Comparison of ENCODE assay signal across 8 cellular contexts in genomic region chr13:21458816-21459701, GRCh38. TPM values are rescaled to one million over a fixed set of nuclear protein-coding genes. Genes with fewer than 3 reads are reported as not detected.
A peak's percentile ranks its signal among the peaks of the same experiment; 100 is the strongest.
DNase-seq lines count a peak whose midpoint lies in the region; ATAC-seq and TF ChIP-seq lines count a peak whose summit lies in the region.

TSS of gene ZDHHC20 (minus strand) at chr13:21459303. CDS start at chr13:21459171, 132 bp downstream.

- peak within 1 kb of the TSS; percentile 84 for H3K27ac Mint-ChIP-seq in HFFc6
- H3K27ac Mint-ChIP-seq in T-helper 17 cell: peak within 1 kb of the TSS; percentile 82

- H3K4me1 ChIP-seq in left ventricle myocardium inferior: peaks cover 28% of the 10 kb centered on the region
- H3K4me1 ChIP-seq in psoas muscle: peaks cover 10% of the 10 kb centered on the region
- no peaks in the 10 kb centered on the region for H3K4me1 ChIP-seq in urinary bladder (ENCODE audit: insufficient read depth)

- H3K4me3 Mint-ChIP-seq in HFFc6 (peak within 1 kb of the TSS; percentile 97), T-helper 17 cell (peak within 1 kb of the TSS; percentile 90)

- TF ChIP-seq CTCF in GM12864 (IDR thresholded peaks at IDR 0.05; ENCODE audit: low read depth, low read length, missing control alignments): no peak
- no peak for TF ChIP-seq CTCF in HFFc6 (IDR thresholded peaks at IDR 0.05)
- TF ChIP-seq CTCF in left ventricle myocardium inferior (IDR thresholded peaks at IDR 0.05; ENCODE audit: borderline replicate concordance): no peak
- TF ChIP-seq CTCF in psoas muscle (IDR thresholded peaks at IDR 0.05): no peak

- ATAC-seq in T-helper 17 cell (peak; percentile 92), psoas muscle (peak; percentile 96 to 98 (median 98))

- H3K27ac ChIP-seq in left ventricle myocardium inferior (replicated peaks): peak within 1 kb of the TSS; percentile 95
- H3K27ac ChIP-seq in psoas muscle: peak within 1 kb of the TSS; percentile 91
- H3K27ac ChIP-seq in urinary bladder (ENCODE audit: low read depth): peak within 1 kb of the TSS; percentile 86

- H3K9me3 ChIP-seq in T-helper 17 cell (ENCODE audit: control insufficient read depth, low read length, poor library complexity, severe bottlenecking) (no peaks in the 10 kb centered on the region), left ventricle myocardium inferior (replicated peaks) (no peaks in the 10 kb centered on the region), psoas muscle (no peaks in the 10 kb centered on the region)

- H3K9me3 Mint-ChIP-seq in HFFc6: no peaks in the 10 kb centered on the region

- DNase-seq in GM12864 (ENCODE audit: low read depth) (no peak), HFFc6 (peak; percentile 69), NCI-H1092 (lab: John Stamatoyannopoulos, UW) (peak; percentile 77), T-helper 17 cell (peak; percentile 91 to 94 (median 93)), amygdala (lab: John Stamatoyannopoulos, UW) (peak; percentile 35 to 98 (median 84)), left ventricle myocardium inferior (peak; percentile 92), psoas muscle (peak; percentile 89 to 95)

- intact Hi-C loops in left ventricle myocardium inferior (cut with micrococcal nuclease) (no loop called here), psoas muscle (cut with DNase I) (loop anchor here in 1 of 2 donors (5.0 kb wide), 1 partner anchor 162 kb away; no protein-coding TSS in a partner anchor)

- peaks cover 28% of the 10 kb centered on the region for H3K4me1 Mint-ChIP-seq in HFFc6 (ENCODE audit: low read depth)
- H3K4me1 Mint-ChIP-seq in T-helper 17 cell: peaks cover 29% of the 10 kb centered on the region

- H3K36me3 ChIP-seq in left ventricle myocardium inferior: no peaks in the 10 kb centered on the region
- H3K36me3 ChIP-seq in psoas muscle (ENCODE audit: insufficient read depth in 1 of 2, low read depth in 1 of 2): no peaks in the 10 kb centered on the region
- no peaks in the 10 kb centered on the region for H3K36me3 ChIP-seq in urinary bladder (ENCODE audit: insufficient read depth)

- H3K27me3 ChIP-seq in left ventricle myocardium inferior (ENCODE audit: low read depth) (no peaks in the 10 kb centered on the region), psoas muscle (ENCODE audit: insufficient read depth in 3 of 3, low read length in 2 of 3) (no peaks in the 10 kb centered on the region)

- H3K4me3 ChIP-seq in GM12864 (ENCODE audit: low read depth, low read length) (peak within 1 kb of the TSS; percentile 98), left ventricle myocardium inferior (peak within 1 kb of the TSS; percentile 98), psoas muscle (peak within 1 kb of the TSS; percentile 71), urinary bladder (ENCODE audit: low read depth, low read length) (peak within 1 kb of the TSS; percentile 95)

- H3K36me3 Mint-ChIP-seq in HFFc6 (ENCODE audit: low read depth) (no peaks in the 10 kb centered on the region), T-helper 17 cell (ENCODE audit: low read depth) (peaks cover 5% of the 10 kb centered on the region)

- 0 to 1% (median 0%) methylated on average over 74 to 107 of the region's 107 CpGs for WGBS in psoas muscle, 3 donors
- under 1% methylated on average over 102 of the region's 107 CpGs for WGBS in urinary bladder

- H3K27me3 Mint-ChIP-seq in HFFc6 (ENCODE audit: insufficient read depth) (peaks cover 2% of the 10 kb centered on the region), T-helper 17 cell (no peaks in the 10 kb centered on the region)

RNA-seq across cellular contexts. Expression of gene ZDHHC20, which starts in this region (rescaled TPM):
- total RNA-seq in HFFc6 (2021; fragmentation: NEBNext Ultra II Directional; extraction: Animal tissue kit (Norgen Biotek cat#: 25700)): 10 to 100 TPM; 65.3 to 75.1 (median 69.6) TPM
- total RNA-seq in T-helper 17 cell (10 to 100 TPM; 63.0 to 69.0 TPM), left ventricle myocardium inferior (14.0 TPM), psoas muscle (10 to 100 TPM; 10.8 to 16.9 (median 15.0) TPM), urinary bladder (209 TPM)
- polyA plus RNA-seq in psoas muscle (10 to 100 TPM in 1 of 3 donors, 1 to 10 TPM in 2; 4.1 to 11.5 (median 6.7) TPM), urinary bladder (30.1 TPM)
